In genomic region chr1:31957701-31958674, GRCh38 we compare ENCODE assay signal across 8 cellular contexts.
DNase-seq lines count a peak whose midpoint lies in the region; ATAC-seq lines count a peak whose summit lies in the region.

No MANE protein-coding gene starts in this region.

- H3K4me3 Mint-ChIP-seq in T-helper 1 cell treated with Interleukin-12 subunit alpha and Interleukin-12 subunit beta and Interleukin-4 antibody, amounts not matched to agents 30 μg/mL and 1 μg/mL, for 36 hours, result peak overlapping the region; percentile 58
- H3K4me3 Mint-ChIP-seq in effector memory CD8-positive, alpha-beta T cell, result peak overlapping the region; percentile 35 to 72

- peak; percentile 37 for DNase-seq in DMS 273 (lab: John Stamatoyannopoulos, UW; ENCODE audit: unreplicated experiment)
- DNase-seq in DMS 273 treated with DMSO at 0.1 percent for 48 hours (lab: John Stamatoyannopoulos, UW), result no peak
- no peak for DNase-seq in effector memory CD8-positive, alpha-beta T cell
- DNase-seq in stimulated activated naive CD8-positive, alpha-beta T cell treated with anti-CD3 and anti-CD28 coated beads, Interleukin-15, Interleukin-2, amounts not matched to agents 100 U/mL and 50 U/mL, for 24 hours, result peak; percentile 67
- DNase-seq in NCI-H524 (lab: John Stamatoyannopoulos, UW), result no peak
- no peak for DNase-seq in SHP77 treated with DMSO at 0.1 percent for 48 hours (lab: John Stamatoyannopoulos, UW)

- H3K27ac Mint-ChIP-seq in T-helper 1 cell treated with Interleukin-12 subunit alpha and Interleukin-12 subunit beta and Interleukin-4 antibody, amounts not matched to agents 30 μg/mL and 1 μg/mL, for 36 hours, result peak overlapping the region; percentile 91
- peak overlapping the region; percentile 68 to 94 for H3K27ac Mint-ChIP-seq in effector memory CD8-positive, alpha-beta T cell

- H3K27me3 Mint-ChIP-seq in T-helper 1 cell treated with Interleukin-12 subunit alpha and Interleukin-12 subunit beta and Interleukin-4 antibody, amounts not matched to agents 30 μg/mL and 1 μg/mL, for 36 hours (ENCODE audit: low read depth), result no peaks in the 10 kb centered on the region
- no peaks in the 10 kb centered on the region for H3K27me3 Mint-ChIP-seq in effector memory CD8-positive, alpha-beta T cell

- peaks cover 6% of the 10 kb centered on the region for H3K36me3 Mint-ChIP-seq in T-helper 1 cell treated with Interleukin-12 subunit alpha and Interleukin-12 subunit beta and Interleukin-4 antibody, amounts not matched to agents 30 μg/mL and 1 μg/mL, for 36 hours (ENCODE audit: low read depth)
- H3K36me3 Mint-ChIP-seq in effector memory CD8-positive, alpha-beta T cell (ENCODE audit: insufficient read depth), result peaks cover 2% of the 10 kb centered on the region

- peaks cover 67% of the 10 kb centered on the region for H3K4me1 Mint-ChIP-seq in T-helper 1 cell treated with Interleukin-12 subunit alpha and Interleukin-12 subunit beta and Interleukin-4 antibody, amounts not matched to agents 30 μg/mL and 1 μg/mL, for 36 hours (ENCODE audit: low read depth)
- H3K4me1 Mint-ChIP-seq in effector memory CD8-positive, alpha-beta T cell (ENCODE audit: low read depth in 2 of 2), result peaks cover 31 to 48% of the 10 kb centered on the region in 2 donors

- ATAC-seq in effector memory CD8-positive, alpha-beta T cell (replicated peaks), result peak; percentile 18
- peak; percentile 88 for ATAC-seq in stimulated activated naive CD8-positive, alpha-beta T cell treated with anti-CD3 and anti-CD28 coated beads, Interleukin-15, Interleukin-2, amounts not matched to agents 100 U/mL and 50 U/mL, for 24 hours
- no peak for ATAC-seq in HG02970 (IDR thresholded peaks at IDR 0.05; ENCODE audit: low FRiP score, unreplicated experiment)

- no peaks in the 10 kb centered on the region for H3K9me3 Mint-ChIP-seq in T-helper 1 cell treated with Interleukin-12 subunit alpha and Interleukin-12 subunit beta and Interleukin-4 antibody, amounts not matched to agents 30 μg/mL and 1 μg/mL, for 36 hours
- no peaks in the 10 kb centered on the region for H3K9me3 Mint-ChIP-seq in effector memory CD8-positive, alpha-beta T cell

Comparison
In these comparisons a context has a peak if more than half of its experiments do, and no peak if none do; other contexts are left out.
1. DNase-seq: peak in DMS 273 (single experiment) and stimulated activated naive CD8-positive, alpha-beta T cell treated with anti-CD3 and anti-CD28 coated beads, Interleukin-15, Interleukin-2, amounts not matched to agents 100 U/mL and 50 U/mL, for 24 hours (single experiment); none in DMS 273 treated with DMSO at 0.1 percent for 48 hours (single experiment), effector memory CD8-positive, alpha-beta T cell (0 of 3), NCI-H524 (0 of 2) and SHP77 treated with DMSO at 0.1 percent for 48 hours (single experiment).